In genomic region chr3:52058111-52058510, GRCh38 we compare ENCODE assay signal across 12 cellular contexts. TPM values are rescaled to one million over a fixed set of nuclear protein-coding genes. Genes with fewer than 3 reads are reported as not detected.
DNase-seq lines count a peak whose midpoint lies in the region; ATAC-seq, FAIRE-seq and TF ChIP-seq lines count a peak whose summit lies in the region.
"Had no signal": no experiment of that assay in that cellular context is flagged by ENCODE, and none has a peak within 500 bp of the region (broad histone marks: within the 10 kb centered on the region; RNA-seq: fewer than 3 reads in every experiment).

No MANE protein-coding gene starts in this region.

- TF ChIP-seq EP300 in GM12878 (IDR thresholded peaks at IDR 0.05; ENCODE audit: borderline replicate concordance in 1 of 2, control insufficient read depth in 1 of 2, low read depth in 2 of 2, low read length in 2 of 2) (no peak), neural cell (conservative IDR thresholded peaks at IDR 0.05; ENCODE audit: poor library complexity, severe bottlenecking) (no peak), transverse colon (IDR thresholded peaks at IDR 0.05; ENCODE audit: low read depth) (no peak)

- BruUV-seq in GM12878 (replicated peaks; lab: Mats Ljungman, UMichigan), result no TSS peak

- DNase-seq in CD8-positive, alpha-beta T cell, result no peak
- DNase-seq in Karpas-422 (peak; percentile 71), GM12878 (ENCODE audit: low read depth, low spot score) (no peak), transverse colon (no peak), hepatic stellate cell (ENCODE audit: low spot score) (no peak), islet precursor cell (no peak)
- DNase-seq: DMS 273 treated with DMSO at 0.1 percent for 48 hours, KBM-7, left cardiac atrium, NCI-H2227 treated with DMSO at 0.1 percent for 48 hours, SHP77 treated with DMSO at 0.1 percent for 48 hours had no signal

- FAIRE-seq in GM12878 (lab: Jason Lieb, UNC), result no peak

- ATAC-seq in CD8-positive, alpha-beta T cell, result no peak
- ATAC-seq in GM12878, result no peak

- H3K27me3 Mint-ChIP-seq in CD8-positive, alpha-beta T cell (ENCODE audit: low read depth), result no peaks in the 10 kb centered on the region

- no peaks in the 10 kb centered on the region for H3K27me3 ChIP-seq in CD8-positive, alpha-beta T cell (ENCODE audit: insufficient read depth, low read length)
- no peaks in the 10 kb centered on the region for H3K27me3 ChIP-seq in Karpas-422 (ENCODE audit: low read length)
- H3K27me3 ChIP-seq in GM12878 (replicated peaks in 1 of 2; ENCODE audit: control insufficient read depth in 2 of 2, insufficient read depth in 2 of 2, low read length in 1 of 2), result no peaks in the 10 kb centered on the region
- no peaks in the 10 kb centered on the region for H3K27me3 ChIP-seq in neural cell (ENCODE audit: insufficient read depth, low read depth, low read length)
- no peaks in the 10 kb centered on the region for H3K27me3 ChIP-seq in transverse colon

- H3K9me3 ChIP-seq in CD8-positive, alpha-beta T cell (ENCODE audit: low read length), result no peaks in the 10 kb centered on the region
- no peaks in the 10 kb centered on the region for H3K9me3 ChIP-seq in Karpas-422 (ENCODE audit: low read length)
- no peaks in the 10 kb centered on the region for H3K9me3 ChIP-seq in GM12878 (replicated peaks; ENCODE audit: control insufficient read depth, insufficient read depth, low read length)
- H3K9me3 ChIP-seq in neural cell (ENCODE audit: low read length), result no peaks in the 10 kb centered on the region
- H3K9me3 ChIP-seq in transverse colon, result no peaks in the 10 kb centered on the region

- H3K4me1 Mint-ChIP-seq in CD8-positive, alpha-beta T cell (ENCODE audit: low read depth), result peaks cover 26% of the 10 kb centered on the region

- no peaks in the 10 kb centered on the region for H3K36me3 ChIP-seq in CD8-positive, alpha-beta T cell (ENCODE audit: insufficient read depth, low read length)
- no peaks in the 10 kb centered on the region for H3K36me3 ChIP-seq in Karpas-422 (ENCODE audit: insufficient read depth, low read length)
- no peaks in the 10 kb centered on the region; a peak in 1 of 4 replicates for H3K36me3 ChIP-seq in GM12878 (ENCODE audit: control insufficient read depth in 2 of 2, insufficient read depth in 2 of 2, low read length in 1 of 2)
- H3K36me3 ChIP-seq in neural cell (ENCODE audit: insufficient read depth, low read length), result no peaks in the 10 kb centered on the region
- no peaks in the 10 kb centered on the region for H3K36me3 ChIP-seq in transverse colon

- peaks cover 14% of the 10 kb centered on the region for H3K36me3 Mint-ChIP-seq in CD8-positive, alpha-beta T cell

- H3K4me1 ChIP-seq in CD8-positive, alpha-beta T cell (ENCODE audit: insufficient read depth, low read length), result peaks cover 27% of the 10 kb centered on the region
- H3K4me1 ChIP-seq in Karpas-422 (ENCODE audit: low read length), result peaks cover 46% of the 10 kb centered on the region
- peaks cover 34% of the 10 kb centered on the region for H3K4me1 ChIP-seq in GM12878 (ENCODE audit: control insufficient read depth, insufficient read depth, low read length)
- peaks cover 11 to 47% (median 31%) of the 10 kb centered on the region in 4 donors for H3K4me1 ChIP-seq in transverse colon

- peak overlapping the region; percentile 38 for H3K4me3 Mint-ChIP-seq in CD8-positive, alpha-beta T cell

- POLR2A ChIA-PET in CD8-positive, alpha-beta T cell (lab: Charles Lee), result interaction anchor here (1.4 kb wide), 1 partner anchor 84 kb away, joined by 3 read pairs; the partner anchor contains the start of gene ABHD14B
- POLR2A ChIA-PET in GM12878 (lab: Charles Lee), result interaction anchor here (1.2 to 2.0 kb wide), 3 partner anchors 22 to 35 kb away, joined by 3 to 8 read pairs (median 8); no protein-coding TSS in a partner anchor

- H3K9me2 ChIP-seq in Karpas-422 (replicated peaks; ENCODE audit: insufficient read depth, low read length) (no peaks in the 10 kb centered on the region), neural cell (ENCODE audit: insufficient read depth, low read length) (no peaks in the 10 kb centered on the region)

- CTCF ChIA-PET in CD8-positive, alpha-beta T cell (lab: Charles Lee), result interaction anchor here (2.6 to 9.7 kb wide), 3 partner anchors 55 to 87 kb away, joined by 8 to 97 read pairs (median 10); no protein-coding TSS in a partner anchor
- CTCF ChIA-PET in GM12878 (lab: Yijun Ruan, JAX), result interaction anchor here (2.5 to 9.7 kb wide), 4 partner anchors 44 to 96 kb away, joined by 12 to 334 read pairs (median 146); partner anchors contain the start of gene POC1A

- no peak overlapping the region for H3K4me3 ChIP-seq in CD8-positive, alpha-beta T cell (ENCODE audit: low read depth, low read length)
- H3K4me3 ChIP-seq in Karpas-422 (ENCODE audit: low read length) (peak overlapping the region; percentile 56; the same call in 1 of the 2 replicates), GM12878 (no peak overlapping the region), neural cell (ENCODE audit: low read length) (peak overlapping the region; percentile 93), transverse colon (no peak overlapping the region)

- H3K4me2 ChIP-seq in Karpas-422 (ENCODE audit: low read depth, low read length, poor library complexity, severe bottlenecking) (peak overlapping the region; percentile 62), GM12878 (ENCODE audit: control insufficient read depth, insufficient read depth) (peak overlapping the region; percentile 95; the same call in 1 of the 2 replicates), neural cell (ENCODE audit: low read length) (no peak overlapping the region)

- no peak for TF ChIP-seq CTCF in CD8-positive, alpha-beta T cell (IDR thresholded peaks at IDR 0.05)
- TF ChIP-seq CTCF in GM12878 (IDR thresholded peaks at IDR 0.05 in 2 of 3, conservative IDR thresholded peaks at IDR 0.05 in 1 of 3; ENCODE audit: control insufficient read depth in 2 of 3, extremely low read depth in 1 of 3, insufficient read depth in 1 of 3, low read depth in 3 of 3, low read length in 3 of 3), result no peak
- no peak for TF ChIP-seq CTCF in neural cell (IDR thresholded peaks at IDR 0.05; ENCODE audit: poor library complexity, severe bottlenecking)
- no peak for TF ChIP-seq CTCF in transverse colon (IDR thresholded peaks at IDR 0.05)

- TF ChIP-seq RAD21 in GM12878 (IDR thresholded peaks at IDR 0.05; ENCODE audit: insufficient read depth, low read depth, low read length) (no peak), neural cell (conservative IDR thresholded peaks at IDR 0.05) (no peak)

- peak overlapping the region; percentile 84 for H3K27ac Mint-ChIP-seq in CD8-positive, alpha-beta T cell

- 51% methylated on average over 6 of the region's 6 CpGs for WGBS in GM12878 (ENCODE audit: insufficient coverage, insufficient replicate concordance, low lambda C conversion rate, missing lambda C conversion rate)
- 87% methylated on average over 5 of the region's 6 CpGs; no CpG with 5 or more reads in 1 of the 2 donors for WGBS in transverse colon (ENCODE audit: low coverage in 1 of 2), 2 donors

- peak overlapping the region; percentile 48 for H3K9ac ChIP-seq in Karpas-422 (ENCODE audit: low read length)
- H3K9ac ChIP-seq in GM12878 (ENCODE audit: control insufficient read depth, insufficient read depth, low read length), result no peak overlapping the region
- peak overlapping the region; percentile 84 for H3K9ac ChIP-seq in neural cell (ENCODE audit: low read length)

- RAD21 ChIA-PET in GM12878 (lab: Charles Lee; ENCODE audit: unreplicated experiment), result interaction anchor here (1.4 to 5.7 kb wide), 5 partner anchors 22 to 96 kb away, joined by 3 to 75 read pairs (median 13); partner anchors contain the start of gene POC1A

- intact Hi-C loops in CD8-positive, alpha-beta T cell (cut with DNase I, micrococcal nuclease), result loop anchor here (5.0 to 10.0 kb wide), 7 partner anchors 167 to 1693 kb away; partner anchors contain the start of genes GLYCTK (in 1 of the 2), NISCH (in 1 of the 2), RBM15B (in 1 of the 2) and TLR9 (in 1 of the 2)
- intact Hi-C loops in GM12878 (cut with micrococcal nuclease; ENCODE audit: unreplicated experiment), result loop anchor here (5.0 kb wide), 1 partner anchor 49 kb away; no protein-coding TSS in a partner anchor
- intact Hi-C loops in transverse colon (cut with DNase I; ENCODE audit: low total_unique reads), result loop anchor here (10.0 kb wide), 1 partner anchor 53 kb away; no protein-coding TSS in a partner anchor

- SMC1A ChIA-PET in GM12878 (lab: Charles Lee; ENCODE audit: uncharacterized antibody, unreplicated experiment), result interaction anchor here (7.2 to 9.7 kb wide), 2 partner anchors 40 to 55 kb away, joined by 116 to 179 read pairs; no protein-coding TSS in a partner anchor

- TF ChIP-seq POLR2A in GM12878 (IDR thresholded peaks at IDR 0.05; ENCODE audit: low read depth, low read length) (no peak), transverse colon (IDR thresholded peaks at IDR 0.05) (no peak)

- H4K20me1 ChIP-seq in Karpas-422 (ENCODE audit: insufficient read depth, low read depth, low read length) (peaks cover 9% of the 10 kb centered on the region; the same call in 1 of the 2 replicates), GM12878 (ENCODE audit: control insufficient read depth, insufficient read depth) (no peaks in the 10 kb centered on the region), neural cell (ENCODE audit: insufficient read depth) (no peaks in the 10 kb centered on the region)

- H3F3A ChIP-seq in neural cell (ENCODE audit: insufficient read depth, low read length, poor library complexity, severe bottlenecking), result no peaks in the 10 kb centered on the region

- H3K9me3 Mint-ChIP-seq in CD8-positive, alpha-beta T cell, result no peaks in the 10 kb centered on the region

- H3K79me2 ChIP-seq in Karpas-422 (ENCODE audit: low read length) (peaks cover 16% of the 10 kb centered on the region), GM12878 (ENCODE audit: control insufficient read depth, insufficient read depth, low read length) (peaks cover 27% of the 10 kb centered on the region), neural cell (replicated peaks; ENCODE audit: insufficient read depth, low read length) (peaks cover 9% of the 10 kb centered on the region)

- no peak overlapping the region for H3K27ac ChIP-seq in CD8-positive, alpha-beta T cell (ENCODE audit: low read depth, low read length)
- H3K27ac ChIP-seq in Karpas-422 (ENCODE audit: low read length), result no peak overlapping the region
- H3K27ac ChIP-seq in GM12878 (ENCODE audit: control insufficient read depth, insufficient read depth), result no peak overlapping the region
- peak overlapping the region; percentile 91 for H3K27ac ChIP-seq in neural cell (ENCODE audit: low read length)
- peak overlapping the region in 1 of 4 donors; percentile 93 for H3K27ac ChIP-seq in transverse colon

- H2AFZ ChIP-seq in Karpas-422 (ENCODE audit: low read length) (no peak overlapping the region), GM12878 (ENCODE audit: control insufficient read depth, low read depth, low read length) (no peak overlapping the region), neural cell (ENCODE audit: low read depth, low read length) (peak overlapping the region; percentile 81)

- in situ Hi-C loops in GM12878 (cut with MboI), result no loop called here
- in situ Hi-C loops in transverse colon (cut with MboI; ENCODE audit: low pct_ligation_motif_present in 1 of 4, low pct_unique_long_range_greater_than_20kb in 1 of 4, low sequenced_read_pairs in 3 of 4), result loop anchor here in 1 of 4 donors (10.0 kb wide), 1 partner anchor 53 kb away; no protein-coding TSS in a partner anchor

RNA-seq across cellular contexts. Expression of gene DUSP7, which starts 1.7 kb away (rescaled TPM):
- total RNA-seq in CD8-positive, alpha-beta T cell, result 1 to 10 TPM; 5.4 to 5.6 TPM
- total RNA-seq in Karpas-422 (2014; rRNA removed; shearing (Covaris generic); ENCODE audit: low replicate concordance), result 11.1 and 21.2 TPM in 2 replicates
- total RNA-seq in GM12878 (2013; cell fraction: nucleolus; rRNA removed), result 27.3 and 28.8 TPM in 2 replicates
- 13.0 TPM in 2 replicates for total RNA-seq in GM12878 (2014; rRNA removed)
- 4.9 and 5.5 TPM in 2 replicates for total RNA-seq in GM12878 (2014; rRNA removed; fragmentation: Illumina TruSeq; extraction: Trizol)
- total RNA-seq in GM12878 (2021), result 16.0 and 17.5 TPM in 2 replicates
- 2.5 TPM for polyA plus RNA-seq in GM12878 (2011; ENCODE audit: low read depth)
- 9.7 and 17.0 TPM in 2 replicates for polyA plus RNA-seq in GM12878 (2011; rRNA removed)
- 24.2 and 27.7 TPM in 2 replicates for polyA plus RNA-seq in GM12878 (2011; cell fraction: cytosol; rRNA removed)
- polyA plus RNA-seq in GM12878 (2011; cell fraction: nucleus; rRNA removed), result 37.1 and 37.4 TPM in 2 replicates
- 5.4 and 6.3 TPM in 2 replicates for polyA plus RNA-seq in GM12878 (2012)
- 4.8 and 10.3 TPM in 2 replicates for polyA plus RNA-seq in GM12878 (2014; fragmentation: Illumina TruSeq; extraction: Trizol)
- polyA plus RNA-seq in GM12878 (2014; fragmentation: Nextera tagmentation; extraction: Ambion mirVana), result under 1 TPM; 0.73 to 0.82 TPM
- polyA plus RNA-seq in GM12878 (2014; rRNA removed), result 16.1 and 18.2 TPM in 2 replicates
- 1 to 10 TPM; 1.7 TPM for polyA plus RNA-seq in GM12878 (2016; fragmentation: Nextera tagmentation; extraction: Ambion mirVana)
- polyA minus RNA-seq in GM12878 (2011; rRNA and poly(A)+ RNA removed), result 32.2 and 48.1 TPM in 2 replicates
- polyA minus RNA-seq in GM12878 (2011; cell fraction: cytosol; rRNA and poly(A)+ RNA removed), result 17.5 and 17.6 TPM in 2 replicates
- 28.3 and 42.2 TPM in 2 replicates for polyA minus RNA-seq in GM12878 (2011; cell fraction: nucleus; rRNA and poly(A)+ RNA removed)
- polyA plus RNA-seq in neural cell, result 8.5 and 9.3 TPM in 2 replicates
- polyA minus RNA-seq in neural cell, result 13.6 and 15.7 TPM in 2 replicates
- total RNA-seq in transverse colon, result 1 to 10 TPM; 2.2 to 8.2 (median 6.2) TPM

Comparison
In these comparisons a context has a peak if more than half of its experiments do, and no peak if none do; other contexts are left out.
1. H3K4me3 ChIP-seq: peak in Karpas-422 (single experiment) and neural cell (single experiment); none in CD8-positive, alpha-beta T cell (single experiment), GM12878 (single experiment) and transverse colon (0 of 4).